8 cellular contexts compared by ENCODE assay signal in the genomic region with DNA sequence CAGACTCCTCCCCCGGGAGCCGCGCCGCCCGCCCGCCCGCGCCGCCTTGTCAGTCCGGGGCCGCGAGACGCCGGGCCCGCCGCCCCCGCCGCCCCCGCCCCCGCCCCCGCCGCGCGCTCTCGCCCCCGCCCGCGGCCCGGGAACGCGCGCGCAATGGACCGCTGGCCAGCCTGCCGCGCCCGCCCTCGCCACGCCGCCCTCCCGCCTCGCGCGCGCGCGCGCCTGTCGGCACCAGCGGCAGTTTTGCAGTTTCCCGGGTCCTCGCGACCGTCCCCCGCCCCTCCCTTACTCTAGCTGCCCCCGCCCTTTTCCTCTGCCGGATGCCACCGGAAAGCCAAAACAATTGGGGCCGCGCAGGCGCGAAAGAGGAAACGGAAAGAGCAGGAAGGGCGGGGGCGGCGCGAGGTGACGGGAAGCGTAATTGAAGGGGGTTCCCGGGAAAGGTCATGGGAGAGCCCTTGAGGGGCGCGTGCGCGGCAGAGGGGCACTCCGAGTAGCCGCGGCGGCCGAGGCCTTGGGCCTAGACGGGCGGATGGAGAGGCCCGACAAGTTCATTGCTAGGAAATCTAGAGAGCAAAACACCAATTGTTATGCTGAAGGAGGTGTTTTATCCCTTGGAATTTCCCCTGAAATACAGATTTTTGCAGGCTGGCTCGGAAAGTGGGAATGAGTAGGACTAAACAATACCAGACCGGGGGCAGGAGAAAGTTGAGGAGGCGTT. TPM values are rescaled to one million over a fixed set of nuclear protein-coding genes. Genes with fewer than 3 reads are reported as not detected.
DNase-seq lines count a peak whose midpoint lies in the region; ATAC-seq, FAIRE-seq and TF ChIP-seq lines count a peak whose summit lies in the region.

No MANE protein-coding gene starts in this region.

- DNase-seq in GM13977 (ENCODE audit: low spot score) = peak; percentile 91
- DNase-seq in NCI-H146 (lab: John Stamatoyannopoulos, UW) = peak; percentile 97
- peak; percentile 93 to 98 (median 97) for DNase-seq in T-cell
- peak; percentile 91 for DNase-seq in amniotic stem cell (lab: John Stamatoyannopoulos, UW)
- DNase-seq in left ventricle myocardium superior = peak; percentile 98
- DNase-seq in psoas muscle = peak; percentile 99
- peak; percentile 96 for DNase-seq in urothelium cell line (ENCODE audit: low spot score)

- H3K27ac ChIP-seq in psoas muscle = peak overlapping the region; percentile 98

- WGBS in psoas muscle, 3 donors = 0 to 1% (median 1%) methylated on average over 34 to 84 of the region's 85 CpGs

- CTCF ChIA-PET in T-cell (lab: Charles Lee) = interaction anchor here (0.6 to 3.1 kb wide), 8 partner anchors 12 to 217 kb away, joined by 3 to 14 read pairs (median 6); a partner anchor contains a TSS

- POLR2A ChIA-PET in T-cell (lab: Charles Lee) = interaction anchor here (0.5 to 5.0 kb wide), 12 partner anchors 10 to 565 kb away, joined by 3 to 68 read pairs (median 4); no protein-coding TSS in a partner anchor

- FAIRE-seq in urothelium cell line (lab: Jason Lieb, UNC) = peak; percentile 83

- H3K4me3 ChIP-seq in psoas muscle = peak overlapping the region; percentile 92

- intact Hi-C loops in left ventricle myocardium superior (cut with micrococcal nuclease) = no loop called here
- intact Hi-C loops in psoas muscle (cut with DNase I) = loop anchor here (5.0 to 10.0 kb wide), 4 partner anchors 45 to 170 kb away; a partner anchor contains a TSS

- H3K27ac Mint-ChIP-seq in T-cell = peak overlapping the region; percentile 97 to 98

- H3K9me3 Mint-ChIP-seq in T-cell = no peaks in the 10 kb centered on the region

- peak; percentile 46 for ATAC-seq in HG02870 (IDR thresholded peaks at IDR 0.05; ENCODE audit: unreplicated experiment)
- peak; percentile 63 to 74 (median 70) for ATAC-seq in T-cell (replicated peaks in 1 of 4)
- ATAC-seq in left ventricle myocardium superior = peak; percentile 90
- peak; percentile 78 to 87 (median 85) for ATAC-seq in psoas muscle

- in situ Hi-C loops in GM13977 (cut with MboI; ENCODE audit: low pct_unique_long_range_greater_than_20kb, low sequenced_read_pairs, unreplicated experiment) = no loop called here

- H3K4me1 Mint-ChIP-seq in T-cell = peaks cover 47 to 58% (median 54%) of the 10 kb centered on the region in 3 donors

- H3K9me3 ChIP-seq in psoas muscle = no peaks in the 10 kb centered on the region

- H3K27me3 Mint-ChIP-seq in T-cell = peaks cover 0 to 4% of the 10 kb centered on the region in 2 donors

- peaks cover 36% of the 10 kb centered on the region for H3K4me1 ChIP-seq in psoas muscle

- H3K36me3 Mint-ChIP-seq in T-cell = peaks cover 5% of the 10 kb centered on the region

- no peaks in the 10 kb centered on the region for H3K36me3 ChIP-seq in psoas muscle (ENCODE audit: insufficient read depth in 1 of 2, low read depth in 1 of 2)

- H3K27me3 ChIP-seq in psoas muscle (ENCODE audit: insufficient read depth in 3 of 3, low read length in 2 of 3) = no peaks in the 10 kb centered on the region

- peak overlapping the region; percentile 84 to 98 (median 92) for H3K4me3 Mint-ChIP-seq in T-cell

- no peak for TF ChIP-seq CTCF in GM13977 (IDR thresholded peaks at IDR 0.05; ENCODE audit: extremely low read depth, insufficient read depth, missing control alignments)
- TF ChIP-seq CTCF in psoas muscle (IDR thresholded peaks at IDR 0.05) = no peak

RNA-seq across cellular contexts. Expression of a gene that starts 0.4 kb away (rescaled TPM):
- total RNA-seq in T-cell (100 to 1,000 TPM in 1 of 5 donors, 10 to 100 TPM in 4; 46.5 to 108 (median 55.2) TPM), left ventricle myocardium superior (25.5 TPM), psoas muscle (10 to 100 TPM; 27.7 to 65.6 (median 40.4) TPM)
- polyA plus RNA-seq in psoas muscle = 10 to 100 TPM; 25.6 to 69.6 (median 32.4) TPM

Comparison
In these comparisons a context has a peak if more than half of its experiments do, and no peak if none do; other contexts are left out.
1. Peak in every context shown above with its lines: DNase-seq, ATAC-seq, H3K4me3 ChIP-seq and H3K27ac ChIP-seq.